9 cellular contexts compared by ENCODE assay signal in the genomic region with DNA sequence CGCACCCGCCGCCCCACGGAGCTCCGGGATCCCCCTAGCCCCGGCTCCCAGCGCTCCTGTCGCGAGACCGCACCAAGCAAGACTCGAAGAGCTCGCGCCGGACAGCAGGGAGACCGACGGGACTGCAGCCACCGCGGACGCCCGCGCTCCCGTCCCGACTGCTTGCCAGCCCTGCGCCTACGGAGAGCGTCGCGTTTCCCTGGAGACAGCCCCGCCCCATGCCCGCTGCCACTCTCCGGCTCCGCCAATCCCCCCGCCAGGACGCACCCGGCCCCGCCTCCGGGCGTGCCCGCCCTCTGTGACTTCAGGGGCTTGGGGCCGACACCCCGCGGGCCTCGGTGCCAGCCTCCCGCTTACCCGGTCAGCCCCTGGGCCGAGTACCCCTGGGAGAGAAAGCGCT. TPM values are rescaled to one million over a fixed set of nuclear protein-coding genes. Genes with fewer than 3 reads are reported as not detected.
DNase-seq lines count a peak whose midpoint lies in the region; ATAC-seq and TF ChIP-seq lines count a peak whose summit lies in the region.
"Had no signal": no experiment of that assay in that cellular context is flagged by ENCODE, and none has a peak within 500 bp of the region (broad histone marks: within the 10 kb centered on the region; RNA-seq: fewer than 3 reads in every experiment).

A gene with protein sequence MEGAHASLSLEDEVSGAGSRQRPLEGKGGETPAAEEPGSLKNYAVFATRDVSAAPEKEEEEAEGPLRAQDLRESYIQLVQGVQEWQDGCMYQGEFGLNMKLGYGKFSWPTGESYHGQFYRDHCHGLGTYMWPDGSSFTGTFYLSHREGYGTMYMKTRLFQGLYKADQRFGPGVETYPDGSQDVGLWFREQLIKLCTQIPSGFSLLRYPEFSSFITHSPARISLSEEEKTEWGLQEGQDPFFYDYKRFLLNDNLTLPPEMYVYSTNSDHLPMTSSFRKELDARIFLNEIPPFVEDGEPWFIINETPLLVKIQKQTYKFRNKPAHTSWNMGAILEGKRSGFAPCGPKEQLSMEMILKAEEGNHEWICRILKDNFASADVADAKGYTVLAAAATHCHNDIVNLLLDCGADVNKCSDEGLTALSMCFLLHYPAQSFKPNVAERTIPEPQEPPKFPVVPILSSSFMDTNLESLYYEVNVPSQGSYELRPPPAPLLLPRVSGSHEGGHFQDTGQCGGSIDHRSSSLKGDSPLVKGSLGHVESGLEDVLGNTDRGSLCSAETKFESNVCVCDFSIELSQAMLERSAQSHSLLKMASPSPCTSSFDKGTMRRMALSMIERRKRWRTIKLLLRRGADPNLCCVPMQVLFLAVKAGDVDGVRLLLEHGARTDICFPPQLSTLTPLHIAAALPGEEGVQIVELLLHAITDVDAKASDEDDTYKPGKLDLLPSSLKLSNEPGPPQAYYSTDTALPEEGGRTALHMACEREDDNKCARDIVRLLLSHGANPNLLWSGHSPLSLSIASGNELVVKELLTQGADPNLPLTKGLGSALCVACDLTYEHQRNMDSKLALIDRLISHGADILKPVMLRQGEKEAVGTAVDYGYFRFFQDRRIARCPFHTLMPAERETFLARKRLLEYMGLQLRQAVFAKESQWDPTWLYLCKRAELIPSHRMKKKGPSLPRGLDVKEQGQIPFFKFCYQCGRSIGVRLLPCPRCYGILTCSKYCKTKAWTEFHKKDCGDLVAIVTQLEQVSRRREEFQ (minus strand): TSS at position 181 of the 400 bp plus-strand sequence. CDS start 653 bp downstream, outside the sequence.

- CTCF ChIA-PET in IMR-90 (lab: Yijun Ruan, JAX) = no interaction called here
- CTCF ChIA-PET in activated CD4-positive, alpha-beta memory T cell treated with anti-CD3 and anti-CD28 coated beads, Interleukin-2, amount 10 ng/mL, durations not matched to agents 7 days and 5 days (lab: Charles Lee) = interaction anchor here (1.1 to 2.4 kb wide), 4 partner anchors 8 to 44 kb away, joined by 4 to 22 read pairs (median 8); a partner anchor contains a TSS

- H3K79me1 ChIP-seq in IMR-90 (ENCODE audit: low read depth in 1 of 2, low read length in 2 of 2) = peaks cover 34 to 61% of the 10 kb centered on the region in 2 experiments

- peak within 1 kb of the TSS; percentile 92 for H3K4me3 Mint-ChIP-seq in activated CD4-positive, alpha-beta memory T cell treated with anti-CD3 and anti-CD28 coated beads, Interleukin-2, amount 10 ng/mL, durations not matched to agents 7 days and 5 days
- H3K4me3 Mint-ChIP-seq in effector memory CD8-positive, alpha-beta T cell = peak within 1 kb of the TSS; percentile 92 to 93

- DNase-seq in IMR-90 (peak; percentile 67), medulla oblongata (ENCODE audit: extremely low spot score) (peak; percentile 28), NCI-H2081 treated with DMSO at 0.1 percent for 48 hours (lab: John Stamatoyannopoulos, UW) (no peak), NCI-H1436 (lab: John Stamatoyannopoulos, UW) (no peak)
- DNase-seq in activated CD4-positive, alpha-beta memory T cell treated with anti-CD3 and anti-CD28 coated beads, Interleukin-2, amount 10 ng/mL, durations not matched to agents 7 days and 5 days = peak; percentile 68
- DNase-seq in effector memory CD8-positive, alpha-beta T cell = peak in 2 of 3 experiments; percentile 46 to 50
- DNase-seq in stimulated activated CD8-positive, alpha-beta memory T cell treated with anti-CD3 and anti-CD28 coated beads, Interleukin-4, amount 100 ng/mL, for 48 hours = peak; percentile 83

- peaks cover 5% of the 10 kb centered on the region for H3K4me1 ChIP-seq in IMR-90 (ENCODE audit: control insufficient read depth, insufficient read depth, low read length)

- H3K4me1 Mint-ChIP-seq in activated CD4-positive, alpha-beta memory T cell treated with anti-CD3 and anti-CD28 coated beads, Interleukin-2, amount 10 ng/mL, durations not matched to agents 7 days and 5 days = peaks cover 46% of the 10 kb centered on the region
- H3K4me1 Mint-ChIP-seq in effector memory CD8-positive, alpha-beta T cell (ENCODE audit: low read depth in 2 of 2) = peaks cover 39 to 49% of the 10 kb centered on the region in 2 donors

- no TSS peak for BruUV-seq in IMR-90 (replicated peaks; lab: Mats Ljungman, UMichigan)

- H3K4me3 ChIP-seq in IMR-90 (ENCODE audit: insufficient read depth, low read depth, low read length) = peak within 1 kb of the TSS; percentile 26

- dilution Hi-C loops in IMR-90 (cut with HindIII; ENCODE audit: low sequenced_read_pairs, unreplicated experiment) = no loop called here

- no peak for TF ChIP-seq CTCF in 22Rv1 (IDR thresholded peaks at IDR 0.05)
- TF ChIP-seq CTCF in IMR-90 (conservative IDR thresholded peaks at IDR 0.05; ENCODE audit: low read depth, low read length) = no peak

- H3K23ac ChIP-seq in IMR-90 (ENCODE audit: low read depth, low read length) = no peak within 1 kb of the TSS; the same call in 1 of the 2 replicates

- TF ChIP-seq RAD21 in IMR-90 (IDR thresholded peaks at IDR 0.05; ENCODE audit: low read length) = no peak

- H3K4ac ChIP-seq in IMR-90 (ENCODE audit: low read depth, low read length) = no peak within 1 kb of the TSS

- no peak within 1 kb of the TSS for H3K14ac ChIP-seq in IMR-90 (replicated peaks; ENCODE audit: low read depth, low read length)

- peaks cover 26% of the 10 kb centered on the region for H4K20me1 ChIP-seq in IMR-90 (ENCODE audit: insufficient read depth, low read length)

- no peaks in the 10 kb centered on the region for H3K9me3 ChIP-seq in IMR-90 (ENCODE audit: control insufficient read depth, insufficient read depth, low read length)

- in situ Hi-C loops in IMR-90 (cut with MboI; ENCODE audit: low sequenced_read_pairs) = no loop called here

- WGBS in IMR-90 (ENCODE audit: extremely low coverage in 2 of 2, insufficient read length in 1 of 2), 2 experiments = 4% methylated on average over 36 of the region's 47 CpGs; no CpG with 5 or more reads in 1 of the 2 experiments

- H3K18ac ChIP-seq in IMR-90 (ENCODE audit: low read depth, low read length) = no peak within 1 kb of the TSS

- H3K36me3 ChIP-seq in IMR-90 (ENCODE audit: control insufficient read depth, insufficient read depth, low read length) = peaks cover 5% of the 10 kb centered on the region

- peak within 1 kb of the TSS; percentile 51 for H3K4me2 ChIP-seq in IMR-90 (ENCODE audit: low read depth, low read length)

- no peaks in the 10 kb centered on the region for H3K27me3 Mint-ChIP-seq in activated CD4-positive, alpha-beta memory T cell treated with anti-CD3 and anti-CD28 coated beads, Interleukin-2, amount 10 ng/mL, durations not matched to agents 7 days and 5 days
- no peaks in the 10 kb centered on the region for H3K27me3 Mint-ChIP-seq in effector memory CD8-positive, alpha-beta T cell

- no peak for TF ChIP-seq POLR2A in IMR-90 (IDR thresholded peaks at IDR 0.05; ENCODE audit: low read depth, low read length)

- H3K9me3 Mint-ChIP-seq in activated CD4-positive, alpha-beta memory T cell treated with anti-CD3 and anti-CD28 coated beads, Interleukin-2, amount 10 ng/mL, durations not matched to agents 7 days and 5 days = no peaks in the 10 kb centered on the region
- H3K9me3 Mint-ChIP-seq in effector memory CD8-positive, alpha-beta T cell = no peaks in the 10 kb centered on the region

- no peak within 1 kb of the TSS for H4K5ac ChIP-seq in IMR-90 (ENCODE audit: low read depth, low read length)

- no peak within 1 kb of the TSS for H3K9ac ChIP-seq in IMR-90 (ENCODE audit: low read depth, low read length)

- no peaks in the 10 kb centered on the region for H3K27me3 ChIP-seq in IMR-90 (ENCODE audit: control insufficient read depth, insufficient read depth, low read length)

- H2BK20ac ChIP-seq in IMR-90 (ENCODE audit: low read depth, low read length) = no peak within 1 kb of the TSS

- H2AK5ac ChIP-seq in IMR-90 (ENCODE audit: low read depth, low read length) = no peak within 1 kb of the TSS; the same call in 1 of the 2 replicates

- peak within 1 kb of the TSS; percentile 49 for H3K27ac Mint-ChIP-seq in activated CD4-positive, alpha-beta memory T cell treated with anti-CD3 and anti-CD28 coated beads, Interleukin-2, amount 10 ng/mL, durations not matched to agents 7 days and 5 days
- peak within 1 kb of the TSS in 1 of 2 donors; percentile 78 for H3K27ac Mint-ChIP-seq in effector memory CD8-positive, alpha-beta T cell

- H3K9me1 ChIP-seq in IMR-90 (ENCODE audit: insufficient read depth, low read length) = peaks cover 24% of the 10 kb centered on the region

- H2AFZ ChIP-seq in IMR-90 (replicated peaks; ENCODE audit: low read length, poor library complexity) = peak within 1 kb of the TSS; percentile 83

- H3K27ac ChIP-seq in 22Rv1 (peak within 1 kb of the TSS; percentile 98), IMR-90 (ENCODE audit: insufficient read depth, low read length) (no peak within 1 kb of the TSS)
- H3K27ac ChIP-seq: epithelial cell of prostate had no signal

- H4K8ac ChIP-seq in IMR-90 (ENCODE audit: low read depth in 2 of 2, low read length in 2 of 2) = peak within 1 kb of the TSS in 1 of 2 experiments; percentile 38; a peak in 1 of 4 replicates

- no peak within 1 kb of the TSS for H2BK5ac ChIP-seq in IMR-90 (ENCODE audit: low read depth, low read length, poor library complexity, severe bottlenecking)

- intact Hi-C loops in IMR-90 (cut with micrococcal nuclease) = no loop called here

- ATAC-seq in IMR-90 (ENCODE audit: low read depth) = peak; percentile 56
- no peak for ATAC-seq in effector memory CD8-positive, alpha-beta T cell (replicated peaks)

- H2BK15ac ChIP-seq in IMR-90 (ENCODE audit: low read depth, low read length) = no peak within 1 kb of the TSS

- H4K91ac ChIP-seq in IMR-90 (ENCODE audit: insufficient read depth, low read depth, low read length) = no peak within 1 kb of the TSS

- H3K56ac ChIP-seq in IMR-90 (ENCODE audit: extremely low read depth, insufficient read depth, low read length) = no peak within 1 kb of the TSS

- peaks cover 49% of the 10 kb centered on the region for H3K36me3 Mint-ChIP-seq in activated CD4-positive, alpha-beta memory T cell treated with anti-CD3 and anti-CD28 coated beads, Interleukin-2, amount 10 ng/mL, durations not matched to agents 7 days and 5 days (ENCODE audit: low read depth)
- peaks cover 41% of the 10 kb centered on the region for H3K36me3 Mint-ChIP-seq in effector memory CD8-positive, alpha-beta T cell (ENCODE audit: insufficient read depth)

- H2AK9ac ChIP-seq in IMR-90 (replicated peaks; ENCODE audit: low read depth, low read length, poor library complexity) = peak within 1 kb of the TSS; percentile 58

- POLR2A ChIA-PET in IMR-90 (lab: Charles Lee; ENCODE audit: unreplicated experiment) = no interaction called here
- POLR2A ChIA-PET in activated CD4-positive, alpha-beta memory T cell treated with anti-CD3 and anti-CD28 coated beads, Interleukin-2, amount 10 ng/mL, durations not matched to agents 7 days and 5 days (lab: Charles Lee) = interaction anchor here (3.1 kb wide), 1 partner anchor 9 kb away, joined by 19 read pairs; no protein-coding TSS in a partner anchor

- H2BK120ac ChIP-seq in IMR-90 (ENCODE audit: low read depth, low read length) = no peak within 1 kb of the TSS

RNA-seq across cellular contexts. Expression of the gene that starts here (rescaled TPM):
- 2.9 and 3.3 TPM in 2 replicates for total RNA-seq in IMR-90 (2012; rRNA removed)
- 4.1 and 5.5 TPM in 2 replicates for polyA plus RNA-seq in IMR-90 (2012; rRNA removed)
- polyA plus RNA-seq in IMR-90 (2012; cell fraction: cytosol; rRNA removed) = 2.3 and 2.6 TPM in 2 replicates
- 16.4 and 17.5 TPM in 2 replicates for polyA plus RNA-seq in IMR-90 (2012; cell fraction: nucleus; rRNA removed; ENCODE audit: low replicate concordance)
- 10 to 100 TPM; 28.2 to 31.5 TPM for total RNA-seq in activated CD4-positive, alpha-beta memory T cell treated with anti-CD3 and anti-CD28 coated beads, Interleukin-2, amount 10 ng/mL, durations not matched to agents 7 days and 5 days

Comparison
In these comparisons a context has a peak if more than half of its experiments do, and no peak if none do; other contexts are left out.
1. DNase-seq: peak in IMR-90 (single experiment), activated CD4-positive, alpha-beta memory T cell treated with anti-CD3 and anti-CD28 coated beads, Interleukin-2, amount 10 ng/mL, durations not matched to agents 7 days and 5 days (single experiment), effector memory CD8-positive, alpha-beta T cell (2 of 3), medulla oblongata (single experiment) and stimulated activated CD8-positive, alpha-beta memory T cell treated with anti-CD3 and anti-CD28 coated beads, Interleukin-4, amount 100 ng/mL, for 48 hours (single experiment); none in NCI-H2081 treated with DMSO at 0.1 percent for 48 hours (single experiment) and NCI-H1436 (single experiment).